ENCODE assay signal across 1 cellular context in the genomic region with DNA sequence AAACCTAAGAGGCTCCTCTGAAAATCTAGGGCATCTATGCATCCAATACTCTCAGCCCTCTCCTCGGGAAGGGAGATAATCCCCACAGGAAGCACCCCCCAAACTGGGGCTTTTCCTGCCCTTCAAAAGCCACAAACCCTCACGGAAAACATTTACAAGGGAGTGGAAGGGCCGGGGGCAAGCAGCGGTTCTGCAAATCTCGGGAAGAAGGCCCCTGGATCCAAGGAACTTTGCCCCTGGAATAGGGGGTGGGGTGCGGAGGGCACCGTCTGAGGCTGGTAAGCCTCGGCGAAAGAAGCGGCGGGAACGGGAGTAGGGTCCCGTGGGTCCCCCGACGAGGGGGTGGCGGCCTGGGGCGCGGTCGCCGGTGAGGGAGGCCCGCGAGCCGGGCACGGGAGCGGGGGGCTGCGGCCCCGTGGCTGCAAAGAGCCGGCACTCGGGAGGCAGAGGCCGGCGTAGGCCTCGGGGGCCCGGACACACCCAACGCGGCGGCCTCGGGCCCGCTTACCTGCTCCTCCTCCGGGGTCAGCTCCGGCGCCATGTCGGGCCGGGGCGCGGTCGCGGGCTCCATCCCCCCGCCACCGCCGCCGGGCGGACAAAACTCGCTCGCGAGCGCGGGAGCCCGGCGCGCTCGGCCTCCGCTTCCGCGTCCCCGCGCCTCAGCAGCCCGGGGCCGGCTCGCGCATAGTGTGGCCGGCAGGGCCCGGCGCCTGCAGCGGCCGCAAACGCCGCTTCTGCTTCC.
A peak's percentile ranks its signal among the peaks of the same experiment; 100 is the strongest.
TF ChIP-seq lines count a peak whose summit lies in the region.

No MANE protein-coding gene starts in this region.

TF ChIP-seq in HEK293, 187 proteins besides CTCF, POLR2A, EP300 and RAD21 (continued from another document):
- TF ChIP-seq, protein P1, sequence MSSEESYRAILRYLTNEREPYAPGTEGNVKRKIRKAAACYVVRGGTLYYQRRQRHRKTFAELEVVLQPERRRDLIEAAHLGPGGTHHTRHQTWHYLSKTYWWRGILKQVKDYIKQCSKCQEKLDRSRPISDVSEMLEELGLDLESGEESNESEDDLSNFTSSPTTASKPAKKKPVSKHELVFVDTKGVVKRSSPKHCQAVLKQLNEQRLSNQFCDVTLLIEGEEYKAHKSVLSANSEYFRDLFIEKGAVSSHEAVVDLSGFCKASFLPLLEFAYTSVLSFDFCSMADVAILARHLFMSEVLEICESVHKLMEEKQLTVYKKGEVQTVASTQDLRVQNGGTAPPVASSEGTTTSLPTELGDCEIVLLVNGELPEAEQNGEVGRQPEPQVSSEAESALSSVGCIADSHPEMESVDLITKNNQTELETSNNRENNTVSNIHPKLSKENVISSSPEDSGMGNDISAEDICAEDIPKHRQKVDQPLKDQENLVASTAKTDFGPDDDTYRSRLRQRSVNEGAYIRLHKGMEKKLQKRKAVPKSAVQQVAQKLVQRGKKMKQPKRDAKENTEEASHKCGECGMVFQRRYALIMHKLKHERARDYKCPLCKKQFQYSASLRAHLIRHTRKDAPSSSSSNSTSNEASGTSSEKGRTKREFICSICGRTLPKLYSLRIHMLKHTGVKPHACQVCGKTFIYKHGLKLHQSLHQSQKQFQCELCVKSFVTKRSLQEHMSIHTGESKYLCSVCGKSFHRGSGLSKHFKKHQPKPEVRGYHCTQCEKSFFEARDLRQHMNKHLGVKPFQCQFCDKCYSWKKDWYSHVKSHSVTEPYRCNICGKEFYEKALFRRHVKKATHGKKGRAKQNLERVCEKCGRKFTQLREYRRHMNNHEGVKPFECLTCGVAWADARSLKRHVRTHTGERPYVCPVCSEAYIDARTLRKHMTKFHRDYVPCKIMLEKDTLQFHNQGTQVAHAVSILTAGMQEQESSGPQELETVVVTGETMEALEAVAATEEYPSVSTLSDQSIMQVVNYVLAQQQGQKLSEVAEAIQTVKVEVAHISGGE (tag by site-specific recombination; conservative IDR thresholded peaks at IDR 0.05; ENCODE audit: low read depth), result 0 out of 2 replicates have a peak, but pooled peaks have one; percentile 47
- no peak for TF ChIP-seq ZFHX2 (tag by site-specific recombination; conservative IDR thresholded peaks at IDR 0.05)
- no peak for TF ChIP-seq BCL11A (tag by site-specific recombination; IDR thresholded peaks at IDR 0.05; ENCODE audit: low read depth)
- peak; percentile 22; the same call in 1 of the 2 replicates for TF ChIP-seq KLF8 (tag by site-specific recombination; IDR thresholded peaks at IDR 0.05)
- no peak for TF ChIP-seq ZNF354C (tag by site-specific recombination; IDR thresholded peaks at IDR 0.05; ENCODE audit: borderline replicate concordance, low read depth)
- TF ChIP-seq, protein P2, sequence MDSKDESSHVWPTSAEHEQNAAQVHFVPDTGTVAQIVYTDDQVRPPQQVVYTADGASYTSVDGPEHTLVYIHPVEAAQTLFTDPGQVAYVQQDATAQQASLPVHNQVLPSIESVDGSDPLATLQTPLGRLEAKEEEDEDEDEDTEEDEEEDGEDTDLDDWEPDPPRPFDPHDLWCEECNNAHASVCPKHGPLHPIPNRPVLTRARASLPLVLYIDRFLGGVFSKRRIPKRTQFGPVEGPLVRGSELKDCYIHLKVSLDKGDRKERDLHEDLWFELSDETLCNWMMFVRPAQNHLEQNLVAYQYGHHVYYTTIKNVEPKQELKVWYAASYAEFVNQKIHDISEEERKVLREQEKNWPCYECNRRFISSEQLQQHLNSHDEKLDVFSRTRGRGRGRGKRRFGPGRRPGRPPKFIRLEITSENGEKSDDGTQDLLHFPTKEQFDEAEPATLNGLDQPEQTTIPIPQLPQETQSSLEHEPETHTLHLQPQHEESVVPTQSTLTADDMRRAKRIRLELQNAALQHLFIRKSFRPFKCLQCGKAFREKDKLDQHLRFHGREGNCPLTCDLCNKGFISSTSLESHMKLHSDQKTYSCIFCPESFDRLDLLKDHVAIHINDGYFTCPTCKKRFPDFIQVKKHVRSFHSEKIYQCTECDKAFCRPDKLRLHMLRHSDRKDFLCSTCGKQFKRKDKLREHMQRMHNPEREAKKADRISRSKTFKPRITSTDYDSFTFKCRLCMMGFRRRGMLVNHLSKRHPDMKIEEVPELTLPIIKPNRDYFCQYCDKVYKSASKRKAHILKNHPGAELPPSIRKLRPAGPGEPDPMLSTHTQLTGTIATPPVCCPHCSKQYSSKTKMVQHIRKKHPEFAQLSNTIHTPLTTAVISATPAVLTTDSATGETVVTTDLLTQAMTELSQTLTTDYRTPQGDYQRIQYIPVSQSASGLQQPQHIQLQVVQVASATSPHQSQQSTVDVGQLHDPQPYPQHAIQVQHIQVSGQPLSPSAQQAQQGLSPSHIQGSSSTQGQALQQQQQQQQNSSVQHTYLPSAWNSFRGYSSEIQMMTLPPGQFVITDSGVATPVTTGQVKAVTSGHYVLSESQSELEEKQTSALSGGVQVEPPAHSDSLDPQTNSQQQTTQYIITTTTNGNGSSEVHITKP (tag by site-specific recombination; IDR thresholded peaks at IDR 0.05), result peak; percentile 96
- peak; percentile 80 for TF ChIP-seq ZNF561 (tag by site-specific recombination; IDR thresholded peaks at IDR 0.05; ENCODE audit: borderline replicate concordance)
- TF ChIP-seq ZNF175 (tag by site-specific recombination; IDR thresholded peaks at IDR 0.05), result no peak
- no peak for TF ChIP-seq ZNF140 (tag by site-specific recombination; IDR thresholded peaks at IDR 0.05)
- TF ChIP-seq KLF9 (tag by site-specific recombination; IDR thresholded peaks at IDR 0.05; ENCODE audit: low read depth), result peak; percentile 6; the same call in 1 of the 2 replicates
- TF ChIP-seq IKZF3 (tag by site-specific recombination; IDR thresholded peaks at IDR 0.05), result peak; percentile 56
- no peak for TF ChIP-seq BCL11B (tag by site-specific recombination; IDR thresholded peaks at IDR 0.05; ENCODE audit: low read depth)
- TF ChIP-seq, protein P3, sequence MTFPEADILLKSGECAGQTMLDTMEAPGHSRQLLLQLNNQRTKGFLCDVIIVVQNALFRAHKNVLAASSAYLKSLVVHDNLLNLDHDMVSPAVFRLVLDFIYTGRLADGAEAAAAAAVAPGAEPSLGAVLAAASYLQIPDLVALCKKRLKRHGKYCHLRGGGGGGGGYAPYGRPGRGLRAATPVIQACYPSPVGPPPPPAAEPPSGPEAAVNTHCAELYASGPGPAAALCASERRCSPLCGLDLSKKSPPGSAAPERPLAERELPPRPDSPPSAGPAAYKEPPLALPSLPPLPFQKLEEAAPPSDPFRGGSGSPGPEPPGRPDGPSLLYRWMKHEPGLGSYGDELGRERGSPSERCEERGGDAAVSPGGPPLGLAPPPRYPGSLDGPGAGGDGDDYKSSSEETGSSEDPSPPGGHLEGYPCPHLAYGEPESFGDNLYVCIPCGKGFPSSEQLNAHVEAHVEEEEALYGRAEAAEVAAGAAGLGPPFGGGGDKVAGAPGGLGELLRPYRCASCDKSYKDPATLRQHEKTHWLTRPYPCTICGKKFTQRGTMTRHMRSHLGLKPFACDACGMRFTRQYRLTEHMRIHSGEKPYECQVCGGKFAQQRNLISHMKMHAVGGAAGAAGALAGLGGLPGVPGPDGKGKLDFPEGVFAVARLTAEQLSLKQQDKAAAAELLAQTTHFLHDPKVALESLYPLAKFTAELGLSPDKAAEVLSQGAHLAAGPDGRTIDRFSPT (tag by site-specific recombination; IDR thresholded peaks at IDR 0.05), result peak; percentile 44; the same call in 1 of the 2 replicates
- no peak for TF ChIP-seq REPIN1 (tag by site-specific recombination; IDR thresholded peaks at IDR 0.05; ENCODE audit: low read depth)
- TF ChIP-seq GLIS2 (tag by site-specific recombination; IDR thresholded peaks at IDR 0.05), result peak; percentile 74
- no peak for TF ChIP-seq ZNF202 (tag by site-specific recombination; IDR thresholded peaks at IDR 0.05; ENCODE audit: borderline replicate concordance)
- no peak for TF ChIP-seq ZNF473 (tag by site-specific recombination; IDR thresholded peaks at IDR 0.05)
